Comparison of ENCODE assay signal across 11 cellular contexts in the genomic region with DNA sequence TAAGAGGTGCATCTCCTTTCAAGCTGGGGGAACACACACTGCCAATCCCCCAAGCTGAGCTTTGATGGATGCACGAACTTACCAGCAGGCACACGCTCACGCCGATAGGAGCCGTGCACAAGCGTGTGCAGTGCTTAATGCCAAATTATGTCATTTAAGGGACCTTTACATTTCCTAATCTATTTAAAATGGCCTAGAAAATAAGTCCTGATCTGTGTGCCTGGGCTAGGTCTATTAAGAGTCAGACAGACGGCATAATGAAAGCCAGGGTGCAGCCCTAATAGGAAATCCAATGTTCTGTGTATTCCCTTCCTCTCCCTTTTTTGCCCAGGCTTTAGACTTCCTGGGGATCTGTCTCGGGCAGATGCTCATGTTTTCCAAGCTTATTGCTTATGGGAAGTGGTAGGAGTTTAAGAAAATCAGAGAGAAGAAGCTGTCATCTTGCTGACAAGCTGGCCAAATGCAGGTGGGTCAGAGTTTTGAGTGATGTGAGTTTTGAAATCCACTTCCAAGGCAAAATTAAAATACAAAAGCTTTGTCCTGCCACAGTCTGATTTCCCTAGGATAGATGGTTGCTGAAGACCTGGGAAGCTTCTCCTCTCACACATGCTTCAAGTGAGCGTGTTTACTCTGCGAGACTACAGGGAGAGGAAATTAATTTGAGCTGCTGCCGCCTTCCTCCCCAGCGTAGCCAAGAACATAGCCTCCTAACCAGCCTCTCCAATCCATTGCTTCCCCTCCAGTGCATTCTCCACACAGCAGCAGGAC.
"Had no signal": no experiment of that assay in that cellular context is flagged by ENCODE, and none has a peak within 500 bp of the region (broad histone marks: within the 10 kb centered on the region; RNA-seq: fewer than 3 reads in every experiment).

No MANE protein-coding gene starts in this region.

- H3K27me3 ChIP-seq: body of pancreas, left lung, thyroid gland, vagina had no signal

- H3K4me3 ChIP-seq: body of pancreas, left lung, thyroid gland, vagina had no signal

- H3K27ac ChIP-seq: body of pancreas, left lung, thyroid gland, vagina had no signal

- DNase-seq: activated naive CD4-positive, alpha-beta T cell treated with anti-CD3 and anti-CD28 coated beads, Interleukin-2, amount 50 U/mL, for 16 hours; activated T-cell treated with anti-CD3 and anti-CD28 coated beads, Interleukin-2, amount 50 U/mL, for 1 hour; body of pancreas; foreskin melanocyte; islet precursor cell; left lung; natural killer cell; right cardiac atrium; small intestine; thyroid gland had no signal

- ATAC-seq: body of pancreas, left lung, natural killer cell, right cardiac atrium had no signal
